20 cellular contexts compared by ENCODE assay signal in genomic region chr12:55637467-55637866, GRCh38. TPM values are rescaled to one million over a fixed set of nuclear protein-coding genes. Genes with fewer than 3 reads are reported as not detected.
A peak's percentile ranks its signal among the peaks of the same experiment; 100 is the strongest.
DNase-seq lines count a peak whose midpoint lies in the region; ATAC-seq and TF ChIP-seq lines count a peak whose summit lies in the region.
"Had no signal": no experiment of that assay in that cellular context is flagged by ENCODE, and none has a peak within 500 bp of the region (broad histone marks: within the 10 kb centered on the region; RNA-seq: fewer than 3 reads in every experiment).

No MANE protein-coding gene starts in this region.

- no peak overlapping the region for H3K27ac Mint-ChIP-seq in natural killer cell treated with Interleukin-12 subunit alpha and Interleukin-12 subunit beta and Interleukin-15 and Interleukin-18, amount 100 ng/mL, for 72 hours
- H3K27ac Mint-ChIP-seq in natural killer cell, result no peak overlapping the region
- peak overlapping the region; percentile 53 for H3K27ac Mint-ChIP-seq in activated naive CD8-positive, alpha-beta T cell treated with anti-CD3 and anti-CD28 coated beads for 36 hours
- H3K27ac Mint-ChIP-seq: GM23338 had no signal

- intact Hi-C loops in natural killer cell (cut with micrococcal nuclease), result no loop called here
- intact Hi-C loops in aorta (cut with DNase I), result no loop called here
- intact Hi-C loops in breast epithelium (cut with DNase I; ENCODE audit: low total_unique reads), result no loop called here

- TF ChIP-seq CTCF in natural killer cell (IDR thresholded peaks at IDR 0.05) (no peak), breast epithelium (IDR thresholded peaks at IDR 0.05) (no peak)

- H3K9me3 ChIP-seq in aorta (ENCODE audit: control insufficient read depth, low read length), result no peaks in the 10 kb centered on the region
- no peaks in the 10 kb centered on the region for H3K9me3 ChIP-seq in breast epithelium
- H3K9me3 ChIP-seq: heart right ventricle, testis had no signal

- peaks cover 17 to 28% of the 10 kb centered on the region in 2 donors for H3K27me3 Mint-ChIP-seq in natural killer cell treated with Interleukin-12 subunit alpha and Interleukin-12 subunit beta and Interleukin-15 and Interleukin-18, amount 100 ng/mL, for 72 hours
- H3K27me3 Mint-ChIP-seq in natural killer cell (ENCODE audit: low read depth in 2 of 2), result peaks cover 20 to 27% of the 10 kb centered on the region in 2 donors
- H3K27me3 Mint-ChIP-seq in activated naive CD8-positive, alpha-beta T cell treated with anti-CD3 and anti-CD28 coated beads for 36 hours, result peaks cover 19% of the 10 kb centered on the region

- WGBS in aorta, 2 donors, result 91 to 93% methylated on average over 15 of the region's 15 CpGs

- peaks cover 8 to 10% of the 10 kb centered on the region in 2 donors for H3K4me1 Mint-ChIP-seq in natural killer cell treated with Interleukin-12 subunit alpha and Interleukin-12 subunit beta and Interleukin-15 and Interleukin-18, amount 100 ng/mL, for 72 hours (ENCODE audit: low read depth in 2 of 2)
- peaks cover 0 to 4% of the 10 kb centered on the region in 2 donors for H3K4me1 Mint-ChIP-seq in natural killer cell
- H3K4me1 Mint-ChIP-seq in activated naive CD8-positive, alpha-beta T cell treated with anti-CD3 and anti-CD28 coated beads for 36 hours, result peaks cover 16% of the 10 kb centered on the region
- H3K4me1 Mint-ChIP-seq: GM23338 had no signal

- H3K4me1 ChIP-seq in aorta (ENCODE audit: control insufficient read depth in 1 of 2, insufficient read depth in 2 of 2, low read length in 2 of 2), result no peaks in the 10 kb centered on the region
- no peaks in the 10 kb centered on the region for H3K4me1 ChIP-seq in breast epithelium
- H3K4me1 ChIP-seq: testis had no signal

- no peaks in the 10 kb centered on the region for H3K36me3 ChIP-seq in aorta (ENCODE audit: control insufficient read depth in 1 of 2, insufficient read depth in 2 of 2, low read length in 1 of 2)
- no peaks in the 10 kb centered on the region for H3K36me3 ChIP-seq in breast epithelium
- H3K36me3 ChIP-seq: cardiac muscle cell, heart right ventricle had no signal

- ATAC-seq in natural killer cell treated with Interleukin-12 subunit alpha and Interleukin-12 subunit beta and Interleukin-15 and Interleukin-18, amount 100 ng/mL, for 72 hours, result peak; percentile 15 to 73
- ATAC-seq in natural killer cell (no peak), GM19328 (IDR thresholded peaks at IDR 0.05; ENCODE audit: unreplicated experiment) (no peak), aorta (ENCODE audit: low FRiP score) (no peak)
- ATAC-seq: GM23338 had no signal

- no peak for TF ChIP-seq POLR2A in breast epithelium (IDR thresholded peaks at IDR 0.05)

- no peaks in the 10 kb centered on the region for H3K36me3 Mint-ChIP-seq in natural killer cell treated with Interleukin-12 subunit alpha and Interleukin-12 subunit beta and Interleukin-15 and Interleukin-18, amount 100 ng/mL, for 72 hours
- no peaks in the 10 kb centered on the region for H3K36me3 Mint-ChIP-seq in natural killer cell
- no peaks in the 10 kb centered on the region for H3K36me3 Mint-ChIP-seq in activated naive CD8-positive, alpha-beta T cell treated with anti-CD3 and anti-CD28 coated beads for 36 hours

- H3K27me3 ChIP-seq in aorta (ENCODE audit: control insufficient read depth in 1 of 2, insufficient read depth in 2 of 2, low read length in 1 of 2) (no peaks in the 10 kb centered on the region), breast epithelium (no peaks in the 10 kb centered on the region)
- H3K27me3 ChIP-seq: testis had no signal

- H3K27ac ChIP-seq in aorta (ENCODE audit: low read depth in 1 of 2, low read length in 2 of 2), result no peak overlapping the region
- no peak overlapping the region for H3K27ac ChIP-seq in breast epithelium
- H3K27ac ChIP-seq: cardiac muscle cell, KMS-11, testis had no signal

- DNase-seq in natural killer cell treated with Interleukin-12 subunit alpha and Interleukin-12 subunit beta and Interleukin-15 and Interleukin-18, amount 100 ng/mL, for 72 hours (ENCODE audit: low spot score), result no peak
- DNase-seq in natural killer cell (no peak), aorta (no peak), breast epithelium (ENCODE audit: low spot score in 2 of 2) (no peak)
- peak; percentile 16 for DNase-seq in activated CD4-positive, alpha-beta T cell treated with anti-CD3 and anti-CD28 coated beads, Interleukin-2, amount 50 U/mL, for 1 hour
- DNase-seq in activated naive CD8-positive, alpha-beta T cell treated with anti-CD3 and anti-CD28 coated beads for 36 hours, result peak; percentile 39
- peak; percentile 38 for DNase-seq in stimulated activated naive CD4-positive, alpha-beta T cell treated with Interleukin-2 at 50 U/mL for 16 hours (lab: John Stamatoyannopoulos, UW)
- DNase-seq: effector CD4-positive, alpha-beta T cell; heart right ventricle; NCI-H1105; NCI-H2171 treated with DMSO at 0.1 percent for 48 hours; NK-92 treated with Interleukin-12 subunit alpha and Interleukin-12 subunit beta, amount 100 ng/mL, for 24 hours; RPMI8226; testis had no signal

- peak overlapping the region; percentile 30 for H3K4me3 Mint-ChIP-seq in natural killer cell treated with Interleukin-12 subunit alpha and Interleukin-12 subunit beta and Interleukin-15 and Interleukin-18, amount 100 ng/mL, for 72 hours
- no peak overlapping the region for H3K4me3 Mint-ChIP-seq in natural killer cell
- peak overlapping the region; percentile 44 for H3K4me3 Mint-ChIP-seq in activated naive CD8-positive, alpha-beta T cell treated with anti-CD3 and anti-CD28 coated beads for 36 hours
- H3K4me3 Mint-ChIP-seq: GM23338 had no signal

- H3K4me3 ChIP-seq in aorta (ENCODE audit: low read length in 2 of 2) (no peak overlapping the region), breast epithelium (no peak overlapping the region)
- H3K4me3 ChIP-seq: cardiac muscle cell, GM23338, heart right ventricle, testis had no signal

- no peaks in the 10 kb centered on the region for H3K9me3 Mint-ChIP-seq in natural killer cell treated with Interleukin-12 subunit alpha and Interleukin-12 subunit beta and Interleukin-15 and Interleukin-18, amount 100 ng/mL, for 72 hours
- no peaks in the 10 kb centered on the region for H3K9me3 Mint-ChIP-seq in natural killer cell
- no peaks in the 10 kb centered on the region for H3K9me3 Mint-ChIP-seq in activated naive CD8-positive, alpha-beta T cell treated with anti-CD3 and anti-CD28 coated beads for 36 hours
- H3K9me3 Mint-ChIP-seq: GM23338 had no signal

RNA-seq across cellular contexts. Expression of gene OR10P1, which starts 0.8 kb away (rescaled TPM):
- not detected for total RNA-seq in natural killer cell treated with Interleukin-12 subunit alpha and Interleukin-12 subunit beta and Interleukin-15 and Interleukin-18, amount 100 ng/mL, for 72 hours
- total RNA-seq in natural killer cell, result not detected
- total RNA-seq in activated naive CD8-positive, alpha-beta T cell treated with anti-CD3 and anti-CD28 coated beads for 36 hours, result not detected
- total RNA-seq in aorta, result not detected
- polyA plus RNA-seq in aorta, result not detected
- not detected for total RNA-seq in breast epithelium
- total RNA-seq: cardiac muscle cell, GM23338, heart right ventricle, renal cortical epithelial cell, testis had no signal
- polyA plus RNA-seq: cardiac muscle cell, GM23338, heart right ventricle, neural cell had no signal

Comparison
In these comparisons a context has a peak if more than half of its experiments do, and no peak if none do; other contexts are left out.
1. ATAC-seq: peak in natural killer cell treated with Interleukin-12 subunit alpha and Interleukin-12 subunit beta and Interleukin-15 and Interleukin-18, amount 100 ng/mL, for 72 hours (2 of 2); none in natural killer cell (0 of 3), GM19328 (single experiment) and aorta (single experiment).
2. DNase-seq: peak in activated CD4-positive, alpha-beta T cell treated with anti-CD3 and anti-CD28 coated beads, Interleukin-2, amount 50 U/mL, for 1 hour (single experiment), activated naive CD8-positive, alpha-beta T cell treated with anti-CD3 and anti-CD28 coated beads for 36 hours (single experiment) and stimulated activated naive CD4-positive, alpha-beta T cell treated with Interleukin-2 at 50 U/mL for 16 hours (single experiment); none in natural killer cell treated with Interleukin-12 subunit alpha and Interleukin-12 subunit beta and Interleukin-15 and Interleukin-18, amount 100 ng/mL, for 72 hours (single experiment), natural killer cell (single experiment), aorta (0 of 2) and breast epithelium (0 of 2).